In the genomic region with DNA sequence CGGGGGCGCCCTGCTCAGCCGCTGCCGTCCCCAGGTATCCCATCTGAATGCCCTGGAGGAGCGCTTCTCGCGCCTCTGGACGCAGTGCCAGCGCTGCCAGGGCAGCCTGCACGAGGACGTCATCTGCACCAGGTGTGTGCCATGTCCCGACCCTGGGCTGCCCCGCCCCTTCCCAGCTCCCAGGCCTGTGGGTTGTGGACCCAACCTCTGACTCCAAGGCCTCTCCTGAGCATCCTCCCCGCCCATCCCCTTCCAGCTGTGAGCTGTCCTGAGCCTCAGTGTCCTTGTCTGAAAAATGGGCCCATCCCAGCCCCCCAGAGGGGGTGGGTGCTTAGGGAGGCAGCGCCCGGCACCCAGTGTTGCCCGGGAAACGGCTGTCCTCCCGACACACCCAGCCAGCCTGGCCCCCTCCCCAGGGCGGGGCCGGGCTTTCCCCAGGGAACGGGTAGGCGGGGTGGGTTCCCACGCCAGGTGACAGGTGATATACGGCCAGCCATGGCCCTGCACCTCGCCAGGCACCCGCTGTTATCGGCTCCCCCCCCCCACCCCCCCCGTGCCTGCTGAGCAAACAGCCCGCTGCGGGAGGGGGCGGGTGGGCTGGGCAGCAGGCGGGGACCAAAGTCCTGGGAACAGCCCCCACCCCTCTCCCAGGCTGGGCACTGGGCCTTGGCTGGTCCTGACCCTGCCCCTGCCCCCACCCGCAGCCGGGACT, we compare ENCODE assay signal across 19 cellular contexts. TPM values are rescaled to one million over a fixed set of nuclear protein-coding genes. Genes with fewer than 3 reads are reported as not detected.
DNase-seq lines count a peak whose midpoint lies in the region; ATAC-seq and TF ChIP-seq lines count a peak whose summit lies in the region.
"Had no signal": no experiment of that assay in that cellular context is flagged by ENCODE, and none has a peak within 500 bp of the region (broad histone marks: within the 10 kb centered on the region; RNA-seq: fewer than 3 reads in every experiment).

No MANE protein-coding gene starts in this region.

- H3K4me1 Mint-ChIP-seq in CD8-positive, alpha-beta T cell (ENCODE audit: low read depth) = peaks cover 7% of the 10 kb centered on the region
- peaks cover 30% of the 10 kb centered on the region for H3K4me1 Mint-ChIP-seq in activated T-cell treated with anti-CD3 and anti-CD28 coated beads, Interleukin-2, amount 50 U/mL, for 72 hours (ENCODE audit: low read depth)

- H3K36me3 Mint-ChIP-seq in CD8-positive, alpha-beta T cell = no peaks in the 10 kb centered on the region
- peaks cover 8 to 15% of the 10 kb centered on the region in 2 donors for H3K36me3 Mint-ChIP-seq in activated T-cell treated with anti-CD3 and anti-CD28 coated beads, Interleukin-2, amount 50 U/mL, for 72 hours (ENCODE audit: insufficient read depth in 2 of 2)

- no peak overlapping the region for H3K4me3 Mint-ChIP-seq in CD8-positive, alpha-beta T cell
- H3K4me3 Mint-ChIP-seq in activated T-cell treated with anti-CD3 and anti-CD28 coated beads, Interleukin-2, amount 50 U/mL, for 72 hours = no peak overlapping the region
- H3K4me3 Mint-ChIP-seq: naive thymus-derived CD8-positive, alpha-beta T cell had no signal

- peaks cover 0 to 7% (median 0%) of the 10 kb centered on the region in 11 experiments; a peak in 1 of 22 replicates for H3K27me3 ChIP-seq in BLaER1 treated with 17β-estradiol and CSF1 and Interleukin-3, amounts not matched to agents 10 nM and 100 nM
- H3K27me3 ChIP-seq in OCI-LY1 (ENCODE audit: insufficient read depth, low read length) = no peaks in the 10 kb centered on the region
- no peaks in the 10 kb centered on the region for H3K27me3 ChIP-seq in CD8-positive, alpha-beta T cell (ENCODE audit: insufficient read depth, low read length)

- peak overlapping the region; percentile 91 to 98 (median 96); a peak in 21 of 22 replicates for H3K4me2 ChIP-seq in BLaER1 treated with 17β-estradiol and CSF1 and Interleukin-3, amounts not matched to agents 10 nM and 100 nM
- peak overlapping the region; percentile 78 for H3K4me2 ChIP-seq in OCI-LY1 (ENCODE audit: low read length)

- peak; percentile 13 for TF ChIP-seq POLR2A in GM18505 (IDR thresholded peaks at IDR 0.05; ENCODE audit: borderline replicate concordance, extremely low read depth, insufficient read depth, insufficient read length)

- H3K79me2 ChIP-seq in OCI-LY1 (ENCODE audit: insufficient read depth, low read length) = peaks cover 10% of the 10 kb centered on the region

- H3K4me1 ChIP-seq in BLaER1 treated with 17β-estradiol and CSF1 and Interleukin-3, amounts not matched to agents 10 nM and 100 nM = peaks cover 51 to 89% (median 76%) of the 10 kb centered on the region in 10 experiments
- peaks cover 58% of the 10 kb centered on the region for H3K4me1 ChIP-seq in OCI-LY1 (ENCODE audit: insufficient read depth, low read length, severe bottlenecking)
- no peaks in the 10 kb centered on the region for H3K4me1 ChIP-seq in CD8-positive, alpha-beta T cell (ENCODE audit: insufficient read depth, low read length)
- H3K4me1 ChIP-seq: adrenal gland, lower lobe of right lung had no signal

- H3K27ac Mint-ChIP-seq in CD8-positive, alpha-beta T cell = no peak overlapping the region
- H3K27ac Mint-ChIP-seq in activated T-cell treated with anti-CD3 and anti-CD28 coated beads, Interleukin-2, amount 50 U/mL, for 72 hours = no peak overlapping the region
- H3K27ac Mint-ChIP-seq: naive thymus-derived CD8-positive, alpha-beta T cell; progenitor cell of endocrine pancreas had no signal

- ATAC-seq in GM18505 (IDR thresholded peaks at IDR 0.05; ENCODE audit: unreplicated experiment) = no peak
- no peak for ATAC-seq in CD8-positive, alpha-beta T cell
- ATAC-seq in activated T-cell treated with anti-CD3 and anti-CD28 coated beads, Interleukin-2, amount 50 U/mL, for 72 hours (replicated peaks in 1 of 2) = no peak
- ATAC-seq: naive thymus-derived CD8-positive, alpha-beta T cell had no signal

- H2AFZ ChIP-seq in OCI-LY1 (ENCODE audit: low read length) = no peak overlapping the region

- TF ChIP-seq CTCF in OCI-LY1 (IDR thresholded peaks at IDR 0.05; ENCODE audit: low read length) = no peak
- no peak for TF ChIP-seq CTCF in CD8-positive, alpha-beta T cell (IDR thresholded peaks at IDR 0.05)

- peaks cover 0 to 12% (median 3%) of the 10 kb centered on the region in 11 experiments; a peak in 12 of 22 replicates for H3K9me3 ChIP-seq in BLaER1 treated with 17β-estradiol and CSF1 and Interleukin-3, amounts not matched to agents 10 nM and 100 nM (replicated peaks in 1 of 11)
- no peaks in the 10 kb centered on the region for H3K9me3 ChIP-seq in OCI-LY1 (ENCODE audit: low read length)
- no peaks in the 10 kb centered on the region for H3K9me3 ChIP-seq in CD8-positive, alpha-beta T cell (ENCODE audit: low read length)
- H3K9me3 ChIP-seq: adrenal gland, lower lobe of right lung had no signal

- no peak overlapping the region; a peak in 1 of 20 replicates for H3K4me3 ChIP-seq in BLaER1 treated with 17β-estradiol and CSF1 and Interleukin-3, amounts not matched to agents 10 nM and 100 nM
- H3K4me3 ChIP-seq in OCI-LY1 (ENCODE audit: low read depth, low read length, poor library complexity, severe bottlenecking) = no peak overlapping the region
- H3K4me3 ChIP-seq in CD8-positive, alpha-beta T cell (ENCODE audit: low read depth, low read length) = no peak overlapping the region
- H3K4me3 ChIP-seq: adrenal gland, lower lobe of right lung had no signal

- peaks cover 26% of the 10 kb centered on the region for H3K27me3 Mint-ChIP-seq in CD8-positive, alpha-beta T cell (ENCODE audit: low read depth)
- H3K27me3 Mint-ChIP-seq in activated T-cell treated with anti-CD3 and anti-CD28 coated beads, Interleukin-2, amount 50 U/mL, for 72 hours (ENCODE audit: low read depth) = peaks cover 25% of the 10 kb centered on the region

- H3F3A ChIP-seq in OCI-LY1 (ENCODE audit: insufficient read depth, low read length) = no peaks in the 10 kb centered on the region; the same call in 1 of the 2 replicates

- H3K27ac ChIP-seq in BLaER1 treated with 17β-estradiol and CSF1 and Interleukin-3, amounts not matched to agents 10 nM and 100 nM = peak overlapping the region in 8 of 11 experiments; percentile 72 to 97 (median 92); a peak in 17 of 22 replicates
- peak overlapping the region; percentile 100 for H3K27ac ChIP-seq in OCI-LY1 (ENCODE audit: low read depth, low read length, poor library complexity, severe bottlenecking)
- no peak overlapping the region for H3K27ac ChIP-seq in CD8-positive, alpha-beta T cell (ENCODE audit: low read depth, low read length)
- H3K27ac ChIP-seq: adrenal gland, lower lobe of right lung had no signal

- H3K9me3 Mint-ChIP-seq in CD8-positive, alpha-beta T cell = no peaks in the 10 kb centered on the region
- peaks cover 0 to 3% of the 10 kb centered on the region in 2 donors for H3K9me3 Mint-ChIP-seq in activated T-cell treated with anti-CD3 and anti-CD28 coated beads, Interleukin-2, amount 50 U/mL, for 72 hours

- CTCF ChIA-PET in CD8-positive, alpha-beta T cell (lab: Charles Lee) = no interaction called here

- H3K36me3 ChIP-seq in BLaER1 treated with 17β-estradiol and CSF1 and Interleukin-3, amounts not matched to agents 10 nM and 100 nM = peaks cover 3 to 31% (median 23%) of the 10 kb centered on the region in 11 experiments; a peak in 19 of 22 replicates
- H3K36me3 ChIP-seq in OCI-LY1 (ENCODE audit: insufficient read depth, low read length) = peaks cover 53% of the 10 kb centered on the region
- no peaks in the 10 kb centered on the region for H3K36me3 ChIP-seq in CD8-positive, alpha-beta T cell (ENCODE audit: insufficient read depth, low read length)
- H3K36me3 ChIP-seq: adrenal gland, lower lobe of right lung had no signal

- H4K20me1 ChIP-seq in BLaER1 treated with 17β-estradiol and CSF1 and Interleukin-3, amounts not matched to agents 10 nM and 100 nM = peaks cover 0 to 13% (median 3%) of the 10 kb centered on the region in 11 experiments; a peak in 8 of 22 replicates
- H4K20me1 ChIP-seq in OCI-LY1 (ENCODE audit: insufficient read depth, low read length) = no peaks in the 10 kb centered on the region

- intact Hi-C loops in CD8-positive, alpha-beta T cell (cut with DNase I, micrococcal nuclease) = no loop called here

- no peaks in the 10 kb centered on the region for H3K9me2 ChIP-seq in OCI-LY1 (ENCODE audit: low read depth, low read length)

- peak overlapping the region in 8 of 11 experiments; percentile 71 to 86 (median 82); a peak in 14 of 22 replicates for H3K9ac ChIP-seq in BLaER1 treated with 17β-estradiol and CSF1 and Interleukin-3, amounts not matched to agents 10 nM and 100 nM
- no peak overlapping the region for H3K9ac ChIP-seq in OCI-LY1 (ENCODE audit: low read length)

- POLR2A ChIA-PET in CD8-positive, alpha-beta T cell (lab: Charles Lee) = no interaction called here

- peak; percentile 51 for DNase-seq in germinal center (ENCODE audit: low spot score)
- DNase-seq in CD8-positive, alpha-beta T cell = no peak
- no peak for DNase-seq in EL
- no peak for DNase-seq in activated T-cell treated with anti-CD3 and anti-CD28 coated beads, Interleukin-2, amount 50 U/mL, for 72 hours
- no peak for DNase-seq in GOT3 (lab: John Stamatoyannopoulos, UW)
- DNase-seq: activated CD4-positive, CD25-positive, alpha-beta regulatory T cell; adrenal gland; Calu3; HCEC 1CT; lower lobe of right lung; naive thymus-derived CD8-positive, alpha-beta T cell; NCI-H187; NCI-H510A treated with DMSO at 0.1 percent for 48 hours; Right ventricle myocardium superior had no signal

RNA-seq across cellular contexts. Expression of a gene that starts 1.4 kb away (rescaled TPM):
- total RNA-seq in CD8-positive, alpha-beta T cell = 1 to 10 TPM in 1 of 2 experiments, under 1 TPM in 1; 0.81 to 1.2 TPM
- 1 to 10 TPM; 1.6 to 2.1 TPM for total RNA-seq in activated T-cell treated with anti-CD3 and anti-CD28 coated beads, Interleukin-2, amount 50 U/mL, for 72 hours
- total RNA-seq: cardiac septum, Right ventricle myocardium superior had no signal

RNA-seq across cellular contexts. Expression of a gene that starts 15.4 kb away (rescaled TPM):
- total RNA-seq in CD8-positive, alpha-beta T cell = under 1 TPM; 0.08 to 0.39 TPM
- total RNA-seq in activated T-cell treated with anti-CD3 and anti-CD28 coated beads, Interleukin-2, amount 50 U/mL, for 72 hours = 1 to 10 TPM in 1 of 2 donors, under 1 TPM in 1; 0.86 to 1.3 TPM
- total RNA-seq: Calu3; cardiac septum; lower lobe of right lung; naive thymus-derived CD8-positive, alpha-beta T cell; Right ventricle myocardium superior had no signal

RNA-seq across cellular contexts. Expression of a gene that starts 33.1 kb away (rescaled TPM):
- 10 to 100 TPM; 19.4 to 21.8 TPM for total RNA-seq in CD8-positive, alpha-beta T cell
- 100 to 1,000 TPM; 133 to 162 TPM for total RNA-seq in activated T-cell treated with anti-CD3 and anti-CD28 coated beads, Interleukin-2, amount 50 U/mL, for 72 hours

RNA-seq across cellular contexts. Expression of a gene that starts 41.0 kb away (rescaled TPM):
- total RNA-seq in CD8-positive, alpha-beta T cell = 100 to 1,000 TPM; 320 to 327 TPM
- total RNA-seq in activated T-cell treated with anti-CD3 and anti-CD28 coated beads, Interleukin-2, amount 50 U/mL, for 72 hours = 10 to 100 TPM; 68.2 to 80.1 TPM

RNA-seq across cellular contexts. Expression of a gene that starts 51.9 kb away (rescaled TPM):
- total RNA-seq in CD8-positive, alpha-beta T cell = under 1 TPM in 1 of 2 experiments, not detected in 1; 1.00 TPM
- total RNA-seq in activated T-cell treated with anti-CD3 and anti-CD28 coated beads, Interleukin-2, amount 50 U/mL, for 72 hours = 10 to 100 TPM; 43.2 to 53.3 TPM

Comparison
In these comparisons a context has a peak if more than half of its experiments do, and no peak if none do; other contexts are left out.
1. RNA of a gene that starts 33.1 kb away (total RNA-seq): 133 to 162 TPM in activated T-cell treated with anti-CD3 and anti-CD28 coated beads, Interleukin-2, amount 50 U/mL, for 72 hours; 19.4 to 21.8 TPM in CD8-positive, alpha-beta T cell; every median in the first group is over 4 times any median in the second.